In the genomic region with DNA sequence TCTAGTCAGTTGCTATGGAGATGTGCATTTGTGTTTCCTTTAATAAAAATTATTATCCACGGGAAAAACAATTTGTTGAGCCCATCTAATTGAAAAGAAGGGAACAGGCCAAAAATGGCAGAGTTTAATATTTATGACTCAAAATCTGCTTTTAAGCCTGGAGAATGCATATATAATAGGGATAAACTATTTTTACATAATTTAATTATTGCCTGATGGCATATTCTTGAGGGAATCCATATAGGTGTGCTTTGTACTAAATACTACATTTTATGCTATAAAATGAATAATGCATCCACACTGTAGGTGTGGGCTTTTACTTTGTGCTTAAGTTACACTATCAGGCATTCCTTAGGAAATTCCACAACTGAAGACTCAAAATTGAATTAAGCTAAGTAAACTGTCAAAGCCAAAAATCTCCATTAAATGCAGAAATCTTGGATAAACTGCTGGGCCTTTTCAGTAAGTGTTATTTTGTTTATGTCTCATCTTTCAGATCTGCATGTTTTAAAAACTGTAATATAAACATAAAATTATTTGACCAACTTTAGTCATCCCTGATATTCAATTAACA, we compare ENCODE assay signal across 1 cellular context.
TF ChIP-seq lines count a peak whose summit lies in the region.

No MANE protein-coding gene starts in this region.

TF ChIP-seq in SK-N-SH treated with all-trans-retinoic acid at 6 μM for 48 hours, 23 proteins besides CTCF, POLR2A, EP300 and RAD21 (continued from another document):
- TF ChIP-seq, protein P1, sequence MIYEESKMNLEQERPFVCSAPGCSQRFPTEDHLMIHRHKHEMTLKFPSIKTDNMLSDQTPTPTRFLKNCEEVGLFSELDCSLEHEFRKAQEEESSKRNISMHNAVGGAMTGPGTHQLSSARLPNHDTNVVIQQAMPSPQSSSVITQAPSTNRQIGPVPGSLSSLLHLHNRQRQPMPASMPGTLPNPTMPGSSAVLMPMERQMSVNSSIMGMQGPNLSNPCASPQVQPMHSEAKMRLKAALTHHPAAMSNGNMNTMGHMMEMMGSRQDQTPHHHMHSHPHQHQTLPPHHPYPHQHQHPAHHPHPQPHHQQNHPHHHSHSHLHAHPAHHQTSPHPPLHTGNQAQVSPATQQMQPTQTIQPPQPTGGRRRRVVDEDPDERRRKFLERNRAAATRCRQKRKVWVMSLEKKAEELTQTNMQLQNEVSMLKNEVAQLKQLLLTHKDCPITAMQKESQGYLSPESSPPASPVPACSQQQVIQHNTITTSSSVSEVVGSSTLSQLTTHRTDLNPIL (CRISPR knock-in tag; IDR thresholded peaks at IDR 0.05; ENCODE audit: low read depth) = no peak
- no peak for TF ChIP-seq ZNF565 (CRISPR knock-in tag; conservative IDR thresholded peaks at IDR 0.05; ENCODE audit: low read depth)
- TF ChIP-seq, protein P2, sequence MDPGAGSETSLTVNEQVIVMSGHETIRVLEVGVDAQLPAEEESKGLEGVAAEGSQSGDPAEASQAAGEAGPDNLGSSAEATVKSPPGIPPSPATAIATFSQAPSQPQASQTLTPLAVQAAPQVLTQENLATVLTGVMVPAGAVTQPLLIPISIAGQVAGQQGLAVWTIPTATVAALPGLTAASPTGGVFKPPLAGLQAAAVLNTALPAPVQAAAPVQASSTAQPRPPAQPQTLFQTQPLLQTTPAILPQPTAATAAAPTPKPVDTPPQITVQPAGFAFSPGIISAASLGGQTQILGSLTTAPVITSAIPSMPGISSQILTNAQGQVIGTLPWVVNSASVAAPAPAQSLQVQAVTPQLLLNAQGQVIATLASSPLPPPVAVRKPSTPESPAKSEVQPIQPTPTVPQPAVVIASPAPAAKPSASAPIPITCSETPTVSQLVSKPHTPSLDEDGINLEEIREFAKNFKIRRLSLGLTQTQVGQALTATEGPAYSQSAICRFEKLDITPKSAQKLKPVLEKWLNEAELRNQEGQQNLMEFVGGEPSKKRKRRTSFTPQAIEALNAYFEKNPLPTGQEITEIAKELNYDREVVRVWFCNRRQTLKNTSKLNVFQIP (CRISPR knock-in tag; IDR thresholded peaks at IDR 0.05; ENCODE audit: borderline replicate concordance, low read depth) = no peak
- TF ChIP-seq TCF4 (CRISPR knock-in tag; IDR thresholded peaks at IDR 0.05; ENCODE audit: borderline replicate concordance) = no peak
TF ChIP-seq in SK-N-SH treated with all-trans-retinoic acid at 6 μM for 48 hours: peak in this region for 2.
